ENCODE assay signal across 14 cellular contexts in genomic region chr15:85672338-85673097, GRCh38.
A peak's percentile ranks its signal among the peaks of the same experiment; 100 is the strongest.
DNase-seq lines count a peak whose midpoint lies in the region; ATAC-seq, FAIRE-seq and TF ChIP-seq lines count a peak whose summit lies in the region.
"Had no signal": no experiment of that assay in that cellular context is flagged by ENCODE, and none has a peak within 500 bp of the region (broad histone marks: within the 10 kb centered on the region; RNA-seq: fewer than 3 reads in every experiment).

No MANE protein-coding gene starts in this region.

- intact Hi-C loops in activated CD4-positive, alpha-beta T cell treated with anti-CD3 and anti-CD28 coated beads for 36 hours (cut with DNase I, micrococcal nuclease), result no loop called here
- intact Hi-C loops in HepG2 (cut with micrococcal nuclease; ENCODE audit: unreplicated experiment) (no loop called here), stomach (cut with DNase I; ENCODE audit: low total_unique reads) (no loop called here)

- TF ChIP-seq RAD21 in HepG2 (CRISPR knock-in tag; IDR thresholded peaks at IDR 0.05), result no peak

- BruUV-seq in HepG2 (replicated peaks; lab: Mats Ljungman, UMichigan), result no TSS peak

- no peak overlapping the region for H3K9ac ChIP-seq in adipocyte (ENCODE audit: low read length)
- H3K9ac ChIP-seq in HepG2 (ENCODE audit: insufficient read depth, low read depth, low read length), result no peak overlapping the region

- H3K27me3 ChIP-seq in adipocyte (replicated peaks; ENCODE audit: control insufficient read depth, insufficient read depth, low read length) (no peaks in the 10 kb centered on the region), HepG2 (ENCODE audit: control insufficient read depth in 1 of 2, insufficient read depth in 2 of 2, low read length in 2 of 2) (no peaks in the 10 kb centered on the region), stomach (no peaks in the 10 kb centered on the region), BE2C (no peaks in the 10 kb centered on the region)
- H3K27me3 ChIP-seq: thyroid gland had no signal

- no peak overlapping the region for H3K4me3 Mint-ChIP-seq in activated CD4-positive, alpha-beta T cell treated with anti-CD3 and anti-CD28 coated beads for 36 hours
- H3K4me3 Mint-ChIP-seq in glutamatergic neuron (ENCODE audit: unreplicated experiment), result no peak overlapping the region

- H4K20me1 ChIP-seq in HepG2 (ENCODE audit: insufficient read depth, low read length), result no peaks in the 10 kb centered on the region

- ATAC-seq in activated CD4-positive, alpha-beta T cell treated with anti-CD3 and anti-CD28 coated beads for 36 hours, result no peak
- ATAC-seq in HepG2, result peak; percentile 86
- ATAC-seq in GM21723 (IDR thresholded peaks at IDR 0.05; ENCODE audit: unreplicated experiment), result no peak

- no peak overlapping the region for H3K4me2 ChIP-seq in HepG2 (ENCODE audit: low read depth, low read length)

- peak; percentile 26 for FAIRE-seq in HepG2 (lab: Jason Lieb, UNC)

- H3K27me3 Mint-ChIP-seq in activated CD4-positive, alpha-beta T cell treated with anti-CD3 and anti-CD28 coated beads for 36 hours, result no peaks in the 10 kb centered on the region
- H3K27me3 Mint-ChIP-seq in glutamatergic neuron (ENCODE audit: unreplicated experiment), result no peaks in the 10 kb centered on the region

- H3K27ac ChIP-seq in HepG2 (ENCODE audit: extremely low read length, insufficient read depth, low read length), result peak overlapping the region; percentile 3
- peak overlapping the region in 4 of 5 donors; percentile 9 to 85 (median 64) for H3K27ac ChIP-seq in stomach

- POLR2A ChIA-PET in activated CD4-positive, alpha-beta T cell treated with anti-CD3 and anti-CD28 coated beads for 36 hours (lab: Charles Lee), result interaction anchor here (0.8 kb wide), 1 partner anchor 26 kb away, joined by 3 read pairs; no protein-coding TSS in a partner anchor
- POLR2A ChIA-PET in HepG2 (lab: Yijun Ruan, JAX), result interaction anchor here (1.4 kb wide), 1 partner anchor 35 kb away, joined by 5 read pairs; no protein-coding TSS in a partner anchor

- H3K4me3 ChIP-seq in adipocyte (ENCODE audit: low read length) (no peak overlapping the region), HepG2 (replicated peaks in 1 of 3; ENCODE audit: insufficient read depth in 1 of 3, low read depth in 2 of 3, low read length in 3 of 3) (no peak overlapping the region), stomach (no peak overlapping the region), BE2C (ENCODE audit: low read depth, low read length) (no peak overlapping the region)
- H3K4me3 ChIP-seq: lung, thyroid gland had no signal

- TF ChIP-seq POLR2A in HepG2 (IDR thresholded peaks at IDR 0.05; ENCODE audit: insufficient read depth in 1 of 2, low read depth in 2 of 2, low read length in 2 of 2) (no peak), stomach (IDR thresholded peaks at IDR 0.05) (no peak)

- H3K36me3 ChIP-seq in adipocyte (ENCODE audit: control insufficient read depth, insufficient read depth, low read length, severe bottlenecking) (peaks cover 56% of the 10 kb centered on the region), HepG2 (replicated peaks in 1 of 2; ENCODE audit: control insufficient read depth in 1 of 2, insufficient read depth in 2 of 2, low read length in 2 of 2) (peaks cover 1 to 14% of the 10 kb centered on the region in 2 experiments; a peak in 2 of 5 replicates), stomach (peaks cover 15 to 92% (median 81%) of the 10 kb centered on the region in 4 donors), BE2C (peaks cover 16% of the 10 kb centered on the region)

- peaks cover 46% of the 10 kb centered on the region for H3K4me1 Mint-ChIP-seq in activated CD4-positive, alpha-beta T cell treated with anti-CD3 and anti-CD28 coated beads for 36 hours
- H3K4me1 Mint-ChIP-seq in glutamatergic neuron (ENCODE audit: low read depth, unreplicated experiment), result no peaks in the 10 kb centered on the region

- no peak overlapping the region for H2AFZ ChIP-seq in HepG2 (ENCODE audit: low read length)

- no peaks in the 10 kb centered on the region for H3K9me3 ChIP-seq in adipocyte (ENCODE audit: control insufficient read depth, low read length)
- H3K9me3 ChIP-seq in HepG2 (ENCODE audit: low read length), result no peaks in the 10 kb centered on the region
- H3K9me3 ChIP-seq in stomach, result no peaks in the 10 kb centered on the region
- H3K9me3 ChIP-seq in BE2C, result no peaks in the 10 kb centered on the region
- H3K9me3 ChIP-seq: thyroid gland had no signal

- no peaks in the 10 kb centered on the region for H3K79me2 ChIP-seq in HepG2 (ENCODE audit: insufficient read depth, low read length)

- TF ChIP-seq EP300 in HepG2 (IDR thresholded peaks at IDR 0.05; ENCODE audit: low read depth in 2 of 2, low read length in 2 of 2) (no peak), HepG2 (CRISPR knock-in tag; IDR thresholded peaks at IDR 0.05; ENCODE audit: borderline replicate concordance) (no peak), stomach (IDR thresholded peaks at IDR 0.05) (no peak)

- no peak for DNase-seq in activated CD4-positive, alpha-beta T cell treated with anti-CD3 and anti-CD28 coated beads for 36 hours
- DNase-seq in activated CD4-positive, alpha-beta T cell treated with anti-CD3 and anti-CD28 coated beads, Interleukin-2, amount 50 U/mL, for 4 hours, result no peak
- peak; percentile 25 for DNase-seq in adipocyte (ENCODE audit: low read depth)
- DNase-seq in HepG2 (ENCODE audit: low spot score), result peak; percentile 18
- no peak for DNase-seq in stomach
- no peak for DNase-seq in glutamatergic neuron
- no peak for DNase-seq in BE2C
- DNase-seq: 8988T, NCI-H226, OCI-M1, posterior cingulate gyrus, thyroid gland had no signal

- CTCF ChIA-PET in activated CD4-positive, alpha-beta T cell treated with anti-CD3 and anti-CD28 coated beads for 36 hours (lab: Charles Lee), result interaction anchor here (0.7 to 2.1 kb wide), 7 partner anchors 18 to 57 kb away, joined by 3 to 6 read pairs (median 3); no protein-coding TSS in a partner anchor
- CTCF ChIA-PET in HepG2 (lab: Yijun Ruan, JAX; ENCODE audit: low intra/inter-chr PET ratio, low total read pairs), result no interaction called here

- in situ Hi-C loops in HepG2 (cut with HindIII; ENCODE audit: extremely low pct_ligation_motif_present, low pct_unique_long_range_greater_than_20kb), result no loop called here

- WGBS in HepG2 (ENCODE audit: low lambda C conversion rate), result 100% methylated on average over 1 of the region's 1 CpG
- WGBS in stomach, 5 donors, result 77 to 89% (median 83%) methylated on average over 1 of the region's 1 CpG

- peaks cover 46% of the 10 kb centered on the region for H3K36me3 Mint-ChIP-seq in activated CD4-positive, alpha-beta T cell treated with anti-CD3 and anti-CD28 coated beads for 36 hours (ENCODE audit: low read depth)
- no peaks in the 10 kb centered on the region for H3K36me3 Mint-ChIP-seq in glutamatergic neuron (ENCODE audit: unreplicated experiment)

- no peak for TF ChIP-seq CTCF in HepG2 (CRISPR knock-in tag; IDR thresholded peaks at IDR 0.05)
- TF ChIP-seq CTCF in stomach (IDR thresholded peaks at IDR 0.05), result no peak
- no peak for TF ChIP-seq CTCF in glutamatergic neuron (IDR thresholded peaks at IDR 0.05; ENCODE audit: partially characterized antibody, unreplicated experiment)
- no peak for TF ChIP-seq CTCF in BE2C (IDR thresholded peaks at IDR 0.05; ENCODE audit: low read depth, low read length)

- peak overlapping the region; percentile 61 for H3K27ac Mint-ChIP-seq in activated CD4-positive, alpha-beta T cell treated with anti-CD3 and anti-CD28 coated beads for 36 hours
- no peak overlapping the region for H3K27ac Mint-ChIP-seq in glutamatergic neuron (ENCODE audit: unreplicated experiment)

- no peaks in the 10 kb centered on the region for H3K9me3 Mint-ChIP-seq in activated CD4-positive, alpha-beta T cell treated with anti-CD3 and anti-CD28 coated beads for 36 hours (ENCODE audit: low read depth)
- H3K9me3 Mint-ChIP-seq in glutamatergic neuron (ENCODE audit: unreplicated experiment), result peaks cover 3% of the 10 kb centered on the region

- H3K4me1 ChIP-seq in adipocyte (ENCODE audit: control insufficient read depth, insufficient read depth, low read length) (peaks cover 34% of the 10 kb centered on the region), HepG2 (ENCODE audit: insufficient read depth, low read length) (peaks cover 23% of the 10 kb centered on the region), stomach (peaks cover 13 to 42% (median 24%) of the 10 kb centered on the region in 4 donors), BE2C (0 out of 2 replicates have a peak, but pooled peaks cover 2% of the 10 kb centered on the region)

TF ChIP-seq in HepG2, 621 proteins besides CTCF, POLR2A, EP300 and RAD21 (continues in another document):
- TF ChIP-seq FOXA1 (IDR thresholded peaks at IDR 0.05), result no peak
- TF ChIP-seq FOXA1 (CRISPR knock-in tag; IDR thresholded peaks at IDR 0.05), result no peak
- no peak for TF ChIP-seq REPIN1 (CRISPR knock-in tag; IDR thresholded peaks at IDR 0.05; ENCODE audit: borderline replicate concordance, low read depth)
- TF ChIP-seq PLSCR1 (CRISPR knock-in tag; IDR thresholded peaks at IDR 0.05; ENCODE audit: borderline replicate concordance), result no peak
- 0 out of 2 replicates have a peak, but pooled peaks have one; percentile 26 for TF ChIP-seq GATAD2A (CRISPR knock-in tag; IDR thresholded peaks at IDR 0.05)
- no peak for TF ChIP-seq TBX2 (CRISPR knock-in tag; IDR thresholded peaks at IDR 0.05; ENCODE audit: borderline replicate concordance)

Comparison
In these comparisons a context has a peak if more than half of its experiments do, and no peak if none do; other contexts are left out.
1. DNase-seq: peak in adipocyte (single experiment) and HepG2 (single experiment); none in activated CD4-positive, alpha-beta T cell treated with anti-CD3 and anti-CD28 coated beads for 36 hours (single experiment), activated CD4-positive, alpha-beta T cell treated with anti-CD3 and anti-CD28 coated beads, Interleukin-2, amount 50 U/mL, for 4 hours (0 of 2), stomach (single experiment), glutamatergic neuron (single experiment) and BE2C (single experiment).